In the genomic region with DNA sequence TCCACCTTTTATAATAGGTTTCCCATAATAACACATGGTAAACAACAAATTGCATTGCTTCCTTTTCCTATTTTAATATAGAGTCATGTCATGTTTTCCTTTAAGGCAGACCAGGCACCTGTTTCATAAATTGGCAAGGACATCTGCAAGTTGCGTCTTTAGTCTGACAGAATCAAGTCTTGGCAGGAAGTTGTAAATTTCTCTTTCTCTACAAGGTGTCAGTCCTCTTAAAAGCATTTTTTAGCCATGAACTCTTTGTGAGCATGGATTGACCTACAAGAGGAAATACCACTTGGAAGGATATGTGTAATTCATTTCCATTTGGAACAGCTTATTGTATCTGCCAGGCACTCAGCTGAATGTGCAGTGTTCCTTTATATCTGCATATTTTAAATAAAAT, we compare ENCODE assay signal across 17 cellular contexts.
"Had no signal": no experiment of that assay in that cellular context is flagged by ENCODE, and none has a peak within 500 bp of the region (broad histone marks: within the 10 kb centered on the region; RNA-seq: fewer than 3 reads in every experiment).

No MANE protein-coding gene starts in this region.

- H3K36me3 ChIP-seq: brain microvascular endothelial cell, colonic mucosa, spleen, thoracic aorta, upper lobe of left lung had no signal

- H3K4me1 ChIP-seq: colonic mucosa had no signal

- ATAC-seq: activated CD4-positive, alpha-beta T cell treated with anti-CD3 and anti-CD28 coated beads for 36 hours; stimulated activated naive B cell treated with anti-CD40 and anti-IgM and Interleukin-4, amounts not matched to agents 10 μg/mL and 1 μg/mL and 100 μg/mL, for 72 hours had no signal

- H3K4me3 ChIP-seq: colonic mucosa, spleen, thoracic aorta, upper lobe of left lung had no signal

- H3K27me3 ChIP-seq: brain microvascular endothelial cell, colonic mucosa, spleen, upper lobe of left lung had no signal

- H3K27ac Mint-ChIP-seq: activated CD4-positive, alpha-beta T cell treated with anti-CD3 and anti-CD28 coated beads for 36 hours; activated naive CD8-positive, alpha-beta T cell treated with anti-CD3 and anti-CD28 coated beads, Interleukin-2, amount 10 ng/mL, durations not matched to agents 7 days and 5 days; mesothelial cell of epicardium; nephron progenitor cell; stimulated activated naive B cell treated with anti-CD40 and anti-IgM and Interleukin-4, amounts not matched to agents 10 μg/mL and 1 μg/mL and 100 μg/mL, for 72 hours had no signal

- H3K4me1 Mint-ChIP-seq: activated CD4-positive, alpha-beta T cell treated with anti-CD3 and anti-CD28 coated beads for 36 hours; activated naive CD8-positive, alpha-beta T cell treated with anti-CD3 and anti-CD28 coated beads, Interleukin-2, amount 10 ng/mL, durations not matched to agents 7 days and 5 days; central memory CD8-positive, alpha-beta T cell; stimulated activated naive B cell treated with anti-CD40 and anti-IgM and Interleukin-4, amounts not matched to agents 10 μg/mL and 1 μg/mL and 100 μg/mL, for 72 hours had no signal

- DNase-seq: activated CD4-positive, alpha-beta T cell treated with anti-CD3 and anti-CD28 coated beads for 36 hours; activated CD4-positive, alpha-beta T cell treated with anti-CD3 and anti-CD28 coated beads, Interleukin-2, amount 50 U/mL, for 48 hours; activated naive CD4-positive, alpha-beta T cell; activated naive CD8-positive, alpha-beta T cell treated with anti-CD3 and anti-CD28 coated beads, Interleukin-2, amount 10 ng/mL, durations not matched to agents 7 days and 5 days; amygdala; brain microvascular endothelial cell; colonic mucosa; nephron progenitor cell; nucleus accumbens; retina; spleen; stimulated activated CD4-positive, alpha-beta T cell treated with anti-CD3 and anti-CD28 coated beads, Interleukin-4, amount 100 ng/mL, for 4 hours; stimulated activated naive B cell treated with anti-CD40 and anti-IgM and Interleukin-4, amounts not matched to agents 10 μg/mL and 1 μg/mL and 100 μg/mL, for 72 hours; upper lobe of left lung had no signal

- H3K27me3 Mint-ChIP-seq: activated CD4-positive, alpha-beta T cell treated with anti-CD3 and anti-CD28 coated beads for 36 hours; activated naive CD8-positive, alpha-beta T cell treated with anti-CD3 and anti-CD28 coated beads, Interleukin-2, amount 10 ng/mL, durations not matched to agents 7 days and 5 days; central memory CD8-positive, alpha-beta T cell had no signal

- H3K27ac ChIP-seq: brain microvascular endothelial cell, colonic mucosa, spleen, upper lobe of left lung had no signal

- H3K36me3 Mint-ChIP-seq: activated naive CD8-positive, alpha-beta T cell treated with anti-CD3 and anti-CD28 coated beads, Interleukin-2, amount 10 ng/mL, durations not matched to agents 7 days and 5 days; mesothelial cell of epicardium; stimulated activated naive B cell treated with anti-CD40 and anti-IgM and Interleukin-4, amounts not matched to agents 10 μg/mL and 1 μg/mL and 100 μg/mL, for 72 hours had no signal

- H3K9me3 ChIP-seq: colonic mucosa, spleen, thoracic aorta, upper lobe of left lung had no signal

- H3K9me3 Mint-ChIP-seq: activated naive CD8-positive, alpha-beta T cell treated with anti-CD3 and anti-CD28 coated beads, Interleukin-2, amount 10 ng/mL, durations not matched to agents 7 days and 5 days; central memory CD8-positive, alpha-beta T cell; mesothelial cell of epicardium; nephron progenitor cell; stimulated activated naive B cell treated with anti-CD40 and anti-IgM and Interleukin-4, amounts not matched to agents 10 μg/mL and 1 μg/mL and 100 μg/mL, for 72 hours had no signal

- H3K4me3 Mint-ChIP-seq: activated CD4-positive, alpha-beta T cell treated with anti-CD3 and anti-CD28 coated beads for 36 hours; activated naive CD8-positive, alpha-beta T cell treated with anti-CD3 and anti-CD28 coated beads, Interleukin-2, amount 10 ng/mL, durations not matched to agents 7 days and 5 days; central memory CD8-positive, alpha-beta T cell; mesothelial cell of epicardium; nephron progenitor cell; stimulated activated naive B cell treated with anti-CD40 and anti-IgM and Interleukin-4, amounts not matched to agents 10 μg/mL and 1 μg/mL and 100 μg/mL, for 72 hours had no signal
